In the genomic region with DNA sequence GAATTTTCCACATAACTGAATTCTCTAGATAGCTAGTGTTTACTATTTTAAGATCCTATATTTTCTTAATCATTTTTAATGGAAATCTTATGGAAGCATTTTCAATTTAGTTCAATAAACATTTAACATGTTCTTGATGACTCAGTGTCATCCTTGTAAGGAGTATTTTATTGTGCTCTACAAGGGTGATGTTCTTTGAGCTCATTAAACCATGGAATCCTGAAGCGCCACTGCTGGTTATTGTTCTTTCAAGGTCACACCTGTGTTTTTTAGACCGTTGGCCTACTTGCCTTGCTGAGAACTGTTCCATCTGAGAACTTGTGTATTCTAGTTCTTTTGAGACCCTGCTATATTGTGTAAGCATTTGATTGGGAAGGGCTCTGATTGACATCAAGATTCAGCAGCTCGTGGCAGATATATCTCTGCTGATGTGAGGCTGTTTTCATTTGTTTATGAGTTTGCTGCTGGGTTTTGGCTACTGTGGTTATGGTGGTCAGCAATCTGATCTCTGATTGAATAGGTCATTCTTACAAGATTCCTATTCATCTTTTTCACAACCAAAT, we compare ENCODE assay signal across 19 cellular contexts.
"Had no signal": no experiment of that assay in that cellular context is flagged by ENCODE, and none has a peak within 500 bp of the region (broad histone marks: within the 10 kb centered on the region; RNA-seq: fewer than 3 reads in every experiment).

No MANE protein-coding gene starts in this region.

- DNase-seq: effector memory CD8-positive, alpha-beta T cell; foreskin fibroblast; immature natural killer cell; kidney; mesendoderm; naive thymus-derived CD8-positive, alpha-beta T cell; posterior cingulate gyrus; sigmoid colon; small intestine; stimulated activated CD4-positive, alpha-beta T cell treated with anti-CD3 and anti-CD28 coated beads, Interleukin-12 subunit alpha, Interleukin-12 subunit beta, amount 100 ng/mL, for 4 hours; stimulated activated naive CD4-positive, alpha-beta T cell; stomach; substantia nigra; transverse colon had no signal

- H3K4me3 ChIP-seq: esophagus muscularis mucosa, right atrium auricular region, sigmoid colon, stomach, thoracic aorta, transverse colon had no signal

- FAIRE-seq: kidney, small intestine had no signal

- H3K9me3 ChIP-seq: esophagus muscularis mucosa, neutrophil, right atrium auricular region, sigmoid colon, stomach, thoracic aorta, transverse colon had no signal

- ATAC-seq: effector memory CD8-positive, alpha-beta T cell; naive thymus-derived CD8-positive, alpha-beta T cell had no signal

- H3K27ac ChIP-seq: epithelial cell of prostate, esophagus muscularis mucosa, neutrophil, right atrium auricular region, sigmoid colon, stomach, thoracic aorta, transverse colon had no signal

- H3K27me3 ChIP-seq: esophagus muscularis mucosa, neutrophil, right atrium auricular region, sigmoid colon, stomach, transverse colon had no signal

- H3K36me3 ChIP-seq: esophagus muscularis mucosa, neutrophil, right atrium auricular region, sigmoid colon, stomach, thoracic aorta, transverse colon had no signal

- H3K4me1 ChIP-seq: right atrium auricular region, stomach had no signal
